In the genomic region with DNA sequence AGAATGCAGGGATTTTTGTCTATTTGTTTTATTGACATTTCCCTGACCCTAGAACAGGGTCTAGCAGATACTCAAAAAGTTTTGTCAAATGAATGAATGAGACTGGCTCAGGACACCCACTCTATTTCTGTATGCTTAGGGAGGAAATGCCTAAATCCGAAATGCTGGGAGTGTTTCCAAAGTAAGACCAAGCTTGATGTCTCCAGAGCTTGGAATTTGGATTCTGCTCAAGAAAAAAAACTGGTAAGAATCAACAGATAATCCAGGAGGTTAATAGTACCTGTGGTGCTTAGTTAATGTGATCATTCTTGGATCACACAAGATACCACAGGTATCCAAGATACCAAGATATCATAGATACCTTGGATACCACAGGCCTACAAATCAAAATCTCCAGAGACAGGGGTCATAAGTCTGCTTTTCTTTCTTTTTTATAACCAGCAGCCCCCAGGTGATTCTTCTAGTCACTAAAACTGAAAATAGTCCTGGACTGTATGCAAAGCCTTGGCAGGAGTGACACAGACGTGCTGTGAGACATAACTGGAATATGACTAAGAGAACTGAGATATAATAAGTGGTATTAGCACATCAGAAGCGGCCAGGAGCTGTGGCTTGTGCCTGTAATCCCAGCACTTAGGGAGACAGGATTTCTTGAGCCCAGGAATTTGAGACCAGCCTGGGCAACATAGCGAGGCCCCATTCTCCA, we compare ENCODE assay signal across 10 cellular contexts. TPM values are rescaled to one million over a fixed set of nuclear protein-coding genes. Genes with fewer than 3 reads are reported as not detected.
A peak's percentile ranks its signal among the peaks of the same experiment; 100 is the strongest.
DNase-seq lines count a peak whose midpoint lies in the region; ATAC-seq and TF ChIP-seq lines count a peak whose summit lies in the region.
"Had no signal": no experiment of that assay in that cellular context is flagged by ENCODE, and none has a peak within 500 bp of the region (broad histone marks: within the 10 kb centered on the region; RNA-seq: fewer than 3 reads in every experiment).

No MANE protein-coding gene starts in this region.

- TF ChIP-seq POLR2A in esophagus muscularis mucosa (IDR thresholded peaks at IDR 0.05; ENCODE audit: low read depth): no peak

- peaks cover 11% of the 10 kb centered on the region for H3K4me1 Mint-ChIP-seq in stimulated activated effector memory CD8-positive, alpha-beta T cell treated with anti-CD3 and anti-CD28 coated beads, Interleukin-12 subunit alpha, Interleukin-12 subunit beta, amount 100 ng/mL, for 72 hours

- WGBS in esophagus muscularis mucosa: 38% methylated on average over 4 of the region's 4 CpGs

- TF ChIP-seq CTCF in esophagus muscularis mucosa (IDR thresholded peaks at IDR 0.05): no peak

- no peaks in the 10 kb centered on the region for H3K9me3 Mint-ChIP-seq in stimulated activated effector memory CD8-positive, alpha-beta T cell treated with anti-CD3 and anti-CD28 coated beads, Interleukin-12 subunit alpha, Interleukin-12 subunit beta, amount 100 ng/mL, for 72 hours

- DNase-seq in activated CD4-positive, alpha-beta T cell treated with anti-CD3 and anti-CD28 coated beads for 48 hours: peak; percentile 56
- no peak for DNase-seq in activated CD4-positive, alpha-beta T cell treated with anti-CD3 and anti-CD28 coated beads for 1 hour
- no peak for DNase-seq in esophagus muscularis mucosa (ENCODE audit: extremely low spot score)
- no peak for DNase-seq in stimulated activated effector memory CD8-positive, alpha-beta T cell treated with anti-CD3 and anti-CD28 coated beads, Interleukin-12 subunit alpha, Interleukin-12 subunit beta, amount 100 ng/mL, for 72 hours (ENCODE audit: low spot score in 2 of 2)
- DNase-seq in NCI-H524 (lab: John Stamatoyannopoulos, UW): no peak
- DNase-seq in NCI-H2196 treated with DMSO at 0.1 percent for 48 hours (lab: John Stamatoyannopoulos, UW; ENCODE audit: unreplicated experiment): no peak
- no peak for DNase-seq in NCI-H1694 treated with DMSO at 0.1 percent for 48 hours (lab: John Stamatoyannopoulos, UW)
- DNase-seq: dorsolateral prefrontal cortex had no signal

- ATAC-seq in HG03442 (IDR thresholded peaks at IDR 0.05; ENCODE audit: unreplicated experiment): peak; percentile 93
- ATAC-seq in stimulated activated effector memory CD8-positive, alpha-beta T cell treated with anti-CD3 and anti-CD28 coated beads, Interleukin-12 subunit alpha, Interleukin-12 subunit beta, amount 100 ng/mL, for 72 hours: peak; percentile 99

- TF ChIP-seq EP300 in esophagus muscularis mucosa (IDR thresholded peaks at IDR 0.05): no peak

- H3K4me1 ChIP-seq in esophagus muscularis mucosa: peaks cover 7 to 15% (median 14%) of the 10 kb centered on the region in 4 donors

- no peaks in the 10 kb centered on the region for H3K9me3 ChIP-seq in esophagus muscularis mucosa
- H3K9me3 ChIP-seq: HAP-1 had no signal

- intact Hi-C loops in esophagus muscularis mucosa (cut with DNase I): no loop called here

- no peak overlapping the region for H3K27ac Mint-ChIP-seq in stimulated activated effector memory CD8-positive, alpha-beta T cell treated with anti-CD3 and anti-CD28 coated beads, Interleukin-12 subunit alpha, Interleukin-12 subunit beta, amount 100 ng/mL, for 72 hours

- H3K4me3 ChIP-seq in esophagus muscularis mucosa: no peak overlapping the region
- H3K4me3 ChIP-seq: dorsolateral prefrontal cortex, HAP-1 had no signal

- H3K27ac ChIP-seq in esophagus muscularis mucosa (replicated peaks in 1 of 4): peak overlapping the region in 3 of 4 donors; percentile 13 to 35 (median 27)

- H3K36me3 ChIP-seq in esophagus muscularis mucosa: no peaks in the 10 kb centered on the region
- H3K36me3 ChIP-seq: HAP-1 had no signal

- no peaks in the 10 kb centered on the region for H3K36me3 Mint-ChIP-seq in stimulated activated effector memory CD8-positive, alpha-beta T cell treated with anti-CD3 and anti-CD28 coated beads, Interleukin-12 subunit alpha, Interleukin-12 subunit beta, amount 100 ng/mL, for 72 hours

- H3K4me3 Mint-ChIP-seq in stimulated activated effector memory CD8-positive, alpha-beta T cell treated with anti-CD3 and anti-CD28 coated beads, Interleukin-12 subunit alpha, Interleukin-12 subunit beta, amount 100 ng/mL, for 72 hours: no peak overlapping the region

- H3K27me3 ChIP-seq in esophagus muscularis mucosa: no peaks in the 10 kb centered on the region
- H3K27me3 ChIP-seq: dorsolateral prefrontal cortex had no signal

RNA-seq across cellular contexts. Expression of a gene that starts 39.9 kb away (rescaled TPM):
- total RNA-seq in esophagus muscularis mucosa: 100 to 1,000 TPM in 1 of 4 donors, 10 to 100 TPM in 3; 78.7 to 102 (median 92.2) TPM
